ENCODE assay signal across 8 cellular contexts in genomic region chr2:84970266-84970955, GRCh38. TPM values are rescaled to one million over a fixed set of nuclear protein-coding genes. Genes with fewer than 3 reads are reported as not detected.
DNase-seq lines count a peak whose midpoint lies in the region; ATAC-seq and TF ChIP-seq lines count a peak whose summit lies in the region.

No MANE protein-coding gene starts in this region.

- peak overlapping the region; percentile 96 for H3K27ac ChIP-seq in GM23338 (ENCODE audit: low read depth)

- H3K36me3 Mint-ChIP-seq in GM23338 (ENCODE audit: low read depth) = peaks cover 43% of the 10 kb centered on the region
- H3K36me3 Mint-ChIP-seq in chondrocyte (ENCODE audit: low read depth) = no peaks in the 10 kb centered on the region

- ATAC-seq in GM23338 = peak; percentile 59
- ATAC-seq in activated CD4-positive, CD25-positive, alpha-beta regulatory T cell treated with anti-CD3 and anti-CD28 coated beads, Interleukin-2, amount 50 U/mL, for 24 hours = peak; percentile 56 to 59
- ATAC-seq in left lobe of liver = peak; percentile 66

- peaks cover 86% of the 10 kb centered on the region for H3K79me2 ChIP-seq in GM23338 (replicated peaks; ENCODE audit: insufficient read depth)

- H3F3A ChIP-seq in GM23338 (replicated peaks; ENCODE audit: low read depth) = peaks cover 12% of the 10 kb centered on the region

- H3K4me3 ChIP-seq in GM12875 (ENCODE audit: low read depth, low read length) (peak overlapping the region; percentile 75), GM23338 (peak overlapping the region; percentile 76), LNCaP clone FGC (ENCODE audit: low read depth, low read length) (peak overlapping the region; percentile 81)

- H2AFZ ChIP-seq in GM23338 = no peak overlapping the region

- peak; percentile 68 for DNase-seq in GM23338 (ENCODE audit: low spot score)
- DNase-seq in LNCaP clone FGC (ENCODE audit: low read depth) = no peak
- peak; percentile 92 for DNase-seq in chondrocyte (ENCODE audit: low spot score)
- peak; percentile 74 for DNase-seq in left lobe of liver (ENCODE audit: low spot score)
- peak; percentile 28 for DNase-seq in stimulated activated CD4-positive, alpha-beta T cell treated with anti-CD3 and anti-CD28 coated beads, Interleukin-2, amount 100 ng/mL, for 4 hours (ENCODE audit: low read depth)
- DNase-seq in occipital lobe (lab: John Stamatoyannopoulos, UW) = no peak

- peaks cover 19% of the 10 kb centered on the region for H3K4me1 ChIP-seq in GM23338 (ENCODE audit: insufficient read depth)

- H3K27ac Mint-ChIP-seq in GM23338 (peak overlapping the region; percentile 99), chondrocyte (ENCODE audit: unreplicated experiment) (peak overlapping the region; percentile 97)

- H3K9me2 ChIP-seq in GM23338 (ENCODE audit: insufficient read depth) = no peaks in the 10 kb centered on the region

- peaks cover 36% of the 10 kb centered on the region for H3K4me1 Mint-ChIP-seq in GM23338
- H3K4me1 Mint-ChIP-seq in chondrocyte (ENCODE audit: low read depth) = peaks cover 47% of the 10 kb centered on the region

- H4K20me1 ChIP-seq in GM23338 (replicated peaks; ENCODE audit: insufficient read depth) = peaks cover 30% of the 10 kb centered on the region

- H3K4me2 ChIP-seq in GM23338 = peak overlapping the region; percentile 81

- peaks cover 3% of the 10 kb centered on the region; the same call in 1 of the 3 replicates for H3K9me3 Mint-ChIP-seq in GM23338
- H3K9me3 Mint-ChIP-seq in chondrocyte (ENCODE audit: low read depth) = no peaks in the 10 kb centered on the region

- H3K27me3 Mint-ChIP-seq in GM23338 (ENCODE audit: insufficient read depth, low read depth, poor library complexity) = peaks cover 10% of the 10 kb centered on the region
- H3K27me3 Mint-ChIP-seq in chondrocyte (ENCODE audit: low read depth) = no peaks in the 10 kb centered on the region

- H3K27me3 ChIP-seq in GM23338 (ENCODE audit: insufficient read depth) = no peaks in the 10 kb centered on the region

- H3K4me3 Mint-ChIP-seq in GM23338 = peak overlapping the region; percentile 98
- peak overlapping the region; percentile 96 for H3K4me3 Mint-ChIP-seq in chondrocyte (ENCODE audit: unreplicated experiment)

- TF ChIP-seq CTCF in GM12875 (IDR thresholded peaks at IDR 0.05; ENCODE audit: borderline replicate concordance, insufficient read depth, low read depth, low read length) = no peak
- TF ChIP-seq CTCF in GM23338 (conservative IDR thresholded peaks at IDR 0.05; ENCODE audit: low read depth in 2 of 2) = no peak
- no peak for TF ChIP-seq CTCF in LNCaP clone FGC (IDR thresholded peaks at IDR 0.05; ENCODE audit: control insufficient read depth, extremely low read depth, insufficient read depth)
- peak; percentile 29 for TF ChIP-seq CTCF in chondrocyte (IDR thresholded peaks at IDR 0.05)

- peaks cover 21% of the 10 kb centered on the region; the same call in 1 of the 2 replicates for H3K36me3 ChIP-seq in GM23338 (ENCODE audit: insufficient read depth)

TF ChIP-seq in GM23338, 12 proteins besides CTCF, POLR2A, EP300 and RAD21:
- no peak for TF ChIP-seq STAT1 (IDR thresholded peaks at IDR 0.05; ENCODE audit: unreplicated experiment)
- TF ChIP-seq NANOG (IDR thresholded peaks at IDR 0.05; ENCODE audit: borderline replicate concordance) = no peak
- TF ChIP-seq POLR2AphosphoS5 (IDR thresholded peaks at IDR 0.05; ENCODE audit: low read depth) = no peak; the same call in 1 of the 2 replicates
- TF ChIP-seq, protein P1, sequence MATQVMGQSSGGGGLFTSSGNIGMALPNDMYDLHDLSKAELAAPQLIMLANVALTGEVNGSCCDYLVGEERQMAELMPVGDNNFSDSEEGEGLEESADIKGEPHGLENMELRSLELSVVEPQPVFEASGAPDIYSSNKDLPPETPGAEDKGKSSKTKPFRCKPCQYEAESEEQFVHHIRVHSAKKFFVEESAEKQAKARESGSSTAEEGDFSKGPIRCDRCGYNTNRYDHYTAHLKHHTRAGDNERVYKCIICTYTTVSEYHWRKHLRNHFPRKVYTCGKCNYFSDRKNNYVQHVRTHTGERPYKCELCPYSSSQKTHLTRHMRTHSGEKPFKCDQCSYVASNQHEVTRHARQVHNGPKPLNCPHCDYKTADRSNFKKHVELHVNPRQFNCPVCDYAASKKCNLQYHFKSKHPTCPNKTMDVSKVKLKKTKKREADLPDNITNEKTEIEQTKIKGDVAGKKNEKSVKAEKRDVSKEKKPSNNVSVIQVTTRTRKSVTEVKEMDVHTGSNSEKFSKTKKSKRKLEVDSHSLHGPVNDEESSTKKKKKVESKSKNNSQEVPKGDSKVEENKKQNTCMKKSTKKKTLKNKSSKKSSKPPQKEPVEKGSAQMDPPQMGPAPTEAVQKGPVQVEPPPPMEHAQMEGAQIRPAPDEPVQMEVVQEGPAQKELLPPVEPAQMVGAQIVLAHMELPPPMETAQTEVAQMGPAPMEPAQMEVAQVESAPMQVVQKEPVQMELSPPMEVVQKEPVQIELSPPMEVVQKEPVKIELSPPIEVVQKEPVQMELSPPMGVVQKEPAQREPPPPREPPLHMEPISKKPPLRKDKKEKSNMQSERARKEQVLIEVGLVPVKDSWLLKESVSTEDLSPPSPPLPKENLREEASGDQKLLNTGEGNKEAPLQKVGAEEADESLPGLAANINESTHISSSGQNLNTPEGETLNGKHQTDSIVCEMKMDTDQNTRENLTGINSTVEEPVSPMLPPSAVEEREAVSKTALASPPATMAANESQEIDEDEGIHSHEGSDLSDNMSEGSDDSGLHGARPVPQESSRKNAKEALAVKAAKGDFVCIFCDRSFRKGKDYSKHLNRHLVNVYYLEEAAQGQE (IDR thresholded peaks at IDR 0.05; ENCODE audit: unreplicated experiment) = no peak

RNA-seq across cellular contexts. Expression of gene KCMF1, which starts 0.6 kb away (rescaled TPM):
- 120 and 129 TPM in 2 replicates for total RNA-seq in GM23338 (2014; rRNA removed; shearing (Covaris generic))
- 29.3 and 39.4 TPM in 2 replicates for polyA plus RNA-seq in GM23338 (2016; fragmentation: Nextera tagmentation; extraction: Ambion mirVana)
- 76.0 to 101 TPM (median 95.8 TPM) in 3 replicates for total RNA-seq in chondrocyte
- 39.1 TPM for total RNA-seq in left lobe of liver
- 48.8 TPM for total RNA-seq in occipital lobe

Comparison
In these comparisons a context has a peak if more than half of its experiments do, and no peak if none do; other contexts are left out.
1. DNase-seq: peak in GM23338 (single experiment), chondrocyte (single experiment), left lobe of liver (single experiment) and stimulated activated CD4-positive, alpha-beta T cell treated with anti-CD3 and anti-CD28 coated beads, Interleukin-2, amount 100 ng/mL, for 4 hours (single experiment); none in LNCaP clone FGC (single experiment) and occipital lobe (single experiment).
2. Peak in every context shown above with its lines, with median percentiles within 50 percentile points of each other: H3K4me3 ChIP-seq and ATAC-seq.